14 cellular contexts compared by ENCODE assay signal in genomic region chr13:107370036-107370785, GRCh38.
DNase-seq lines count a peak whose midpoint lies in the region; ATAC-seq, FAIRE-seq and TF ChIP-seq lines count a peak whose summit lies in the region.
"Had no signal": no experiment of that assay in that cellular context is flagged by ENCODE, and none has a peak within 500 bp of the region (broad histone marks: within the 10 kb centered on the region; RNA-seq: fewer than 3 reads in every experiment).

No MANE protein-coding gene starts in this region.

- no peak overlapping the region for H3K27ac Mint-ChIP-seq in astrocyte (ENCODE audit: unreplicated experiment)
- H3K27ac Mint-ChIP-seq in activated naive CD4-positive, alpha-beta T cell treated with anti-CD3 and anti-CD28 coated beads, Interleukin-2, amount 10 ng/mL, durations not matched to agents 7 days and 5 days = no peak overlapping the region
- H3K27ac Mint-ChIP-seq: endodermal cell, naive B cell had no signal

- ATAC-seq in Right ventricle myocardium inferior (no peak), upper lobe of left lung (ENCODE audit: low FRiP score in 2 of 2) (no peak)
- ATAC-seq: left lobe of liver had no signal

- no peaks in the 10 kb centered on the region for H3K36me3 Mint-ChIP-seq in astrocyte (ENCODE audit: low read depth, unreplicated experiment)
- H3K36me3 Mint-ChIP-seq in activated naive CD4-positive, alpha-beta T cell treated with anti-CD3 and anti-CD28 coated beads, Interleukin-2, amount 10 ng/mL, durations not matched to agents 7 days and 5 days = no peaks in the 10 kb centered on the region
- H3K36me3 Mint-ChIP-seq: naive B cell had no signal

- WGBS in upper lobe of left lung, 2 donors = 61 to 78% methylated on average over 7 of the region's 7 CpGs

- CTCF ChIA-PET in activated naive CD4-positive, alpha-beta T cell treated with anti-CD3 and anti-CD28 coated beads, Interleukin-2, amount 10 ng/mL, durations not matched to agents 7 days and 5 days (lab: Charles Lee) = no interaction called here

- H3K4me1 Mint-ChIP-seq in astrocyte (ENCODE audit: low read depth, unreplicated experiment) = peaks cover 18% of the 10 kb centered on the region
- no peaks in the 10 kb centered on the region for H3K4me1 Mint-ChIP-seq in activated naive CD4-positive, alpha-beta T cell treated with anti-CD3 and anti-CD28 coated beads, Interleukin-2, amount 10 ng/mL, durations not matched to agents 7 days and 5 days
- H3K4me1 Mint-ChIP-seq: endodermal cell, naive B cell had no signal

- DNase-seq in HK-2 (ENCODE audit: unreplicated experiment) (peak; percentile 39), astrocyte (ENCODE audit: low read depth) (peak; percentile 76), fibroblast of the conjunctiva (ENCODE audit: low read depth) (peak; percentile 1), stromal cell of bone marrow (ENCODE audit: low read depth) (peak; percentile 70), Right ventricle myocardium inferior (ENCODE audit: missing footprints) (no peak), upper lobe of left lung (no peak)
- no peak for DNase-seq in activated naive CD4-positive, alpha-beta T cell treated with anti-CD3 and anti-CD28 coated beads, Interleukin-2, amount 10 ng/mL, durations not matched to agents 7 days and 5 days
- DNase-seq: activated effector memory CD4-positive, alpha-beta T cell treated with Interleukin-2 at 50 U/mL for 16 hours; endodermal cell; hippocampal formation; naive B cell; stimulated activated CD4-positive, alpha-beta T cell treated with anti-CD3 and anti-CD28 coated beads, Interleukin-1b, Interleukin-23, amount 100 ng/mL, for 48 hours had no signal

- H3K4me2 ChIP-seq in astrocyte (ENCODE audit: low read length) = peak overlapping the region; percentile 67

- H4K20me1 ChIP-seq in astrocyte (ENCODE audit: insufficient read depth, low read length) = no peaks in the 10 kb centered on the region

- FAIRE-seq in astrocyte (lab: Jason Lieb, UNC) = no peak
- FAIRE-seq: GM12892 had no signal

- no peak for TF ChIP-seq POLR2A in upper lobe of left lung (IDR thresholded peaks at IDR 0.05)

- H3K4me3 Mint-ChIP-seq in astrocyte (ENCODE audit: unreplicated experiment) = no peak overlapping the region
- no peak overlapping the region for H3K4me3 Mint-ChIP-seq in activated naive CD4-positive, alpha-beta T cell treated with anti-CD3 and anti-CD28 coated beads, Interleukin-2, amount 10 ng/mL, durations not matched to agents 7 days and 5 days
- H3K4me3 Mint-ChIP-seq: endodermal cell, naive B cell had no signal

- H3K9me3 Mint-ChIP-seq in astrocyte (ENCODE audit: unreplicated experiment) = no peaks in the 10 kb centered on the region
- H3K9me3 Mint-ChIP-seq in activated naive CD4-positive, alpha-beta T cell treated with anti-CD3 and anti-CD28 coated beads, Interleukin-2, amount 10 ng/mL, durations not matched to agents 7 days and 5 days = no peaks in the 10 kb centered on the region
- H3K9me3 Mint-ChIP-seq: endodermal cell had no signal

- no peak for TF ChIP-seq CTCF in astrocyte (IDR thresholded peaks at IDR 0.05; ENCODE audit: insufficient read depth, low read depth, low read length)
- TF ChIP-seq CTCF in upper lobe of left lung (IDR thresholded peaks at IDR 0.05) = no peak

- H3K4me1 ChIP-seq in astrocyte (ENCODE audit: insufficient read depth, low read length) = peaks cover 24% of the 10 kb centered on the region
- no peaks in the 10 kb centered on the region for H3K4me1 ChIP-seq in upper lobe of left lung

- intact Hi-C loops in Right ventricle myocardium inferior (cut with DNase I) = no loop called here

- H3K36me3 ChIP-seq in astrocyte (ENCODE audit: insufficient read depth, low read length) (no peaks in the 10 kb centered on the region), upper lobe of left lung (no peaks in the 10 kb centered on the region)

- H3K4me3 ChIP-seq in astrocyte (ENCODE audit: insufficient read depth, low read depth, low read length) (peak overlapping the region; percentile 18), upper lobe of left lung (no peak overlapping the region)

- no peak for TF ChIP-seq EP300 in upper lobe of left lung (IDR thresholded peaks at IDR 0.05)

- peak overlapping the region; percentile 55 for H3K27ac ChIP-seq in astrocyte (ENCODE audit: low read depth, low read length)
- no peak overlapping the region for H3K27ac ChIP-seq in upper lobe of left lung

- H3K27me3 ChIP-seq in astrocyte (ENCODE audit: insufficient read depth, low read length) (no peaks in the 10 kb centered on the region), upper lobe of left lung (no peaks in the 10 kb centered on the region)

- no peak overlapping the region for H2AFZ ChIP-seq in astrocyte (ENCODE audit: low read depth, low read length)

- H3K9ac ChIP-seq in astrocyte (ENCODE audit: low read length) = peak overlapping the region; percentile 30

- H3K79me2 ChIP-seq in astrocyte (ENCODE audit: insufficient read depth, low read length) = no peaks in the 10 kb centered on the region

- H3K9me3 ChIP-seq in astrocyte (ENCODE audit: insufficient read depth, low read depth, low read length) (no peaks in the 10 kb centered on the region), upper lobe of left lung (no peaks in the 10 kb centered on the region)

- no peaks in the 10 kb centered on the region for H3K27me3 Mint-ChIP-seq in astrocyte (ENCODE audit: low read depth, unreplicated experiment)
- H3K27me3 Mint-ChIP-seq in activated naive CD4-positive, alpha-beta T cell treated with anti-CD3 and anti-CD28 coated beads, Interleukin-2, amount 10 ng/mL, durations not matched to agents 7 days and 5 days = no peaks in the 10 kb centered on the region
- H3K27me3 Mint-ChIP-seq: naive B cell had no signal

Comparison
In these comparisons a context has a peak if more than half of its experiments do, and no peak if none do; other contexts are left out.
1. DNase-seq: peak in HK-2 (single experiment), astrocyte (single experiment), fibroblast of the conjunctiva (single experiment) and stromal cell of bone marrow (single experiment); none in activated naive CD4-positive, alpha-beta T cell treated with anti-CD3 and anti-CD28 coated beads, Interleukin-2, amount 10 ng/mL, durations not matched to agents 7 days and 5 days (single experiment), Right ventricle myocardium inferior (single experiment) and upper lobe of left lung (0 of 2).